In the genomic region with DNA sequence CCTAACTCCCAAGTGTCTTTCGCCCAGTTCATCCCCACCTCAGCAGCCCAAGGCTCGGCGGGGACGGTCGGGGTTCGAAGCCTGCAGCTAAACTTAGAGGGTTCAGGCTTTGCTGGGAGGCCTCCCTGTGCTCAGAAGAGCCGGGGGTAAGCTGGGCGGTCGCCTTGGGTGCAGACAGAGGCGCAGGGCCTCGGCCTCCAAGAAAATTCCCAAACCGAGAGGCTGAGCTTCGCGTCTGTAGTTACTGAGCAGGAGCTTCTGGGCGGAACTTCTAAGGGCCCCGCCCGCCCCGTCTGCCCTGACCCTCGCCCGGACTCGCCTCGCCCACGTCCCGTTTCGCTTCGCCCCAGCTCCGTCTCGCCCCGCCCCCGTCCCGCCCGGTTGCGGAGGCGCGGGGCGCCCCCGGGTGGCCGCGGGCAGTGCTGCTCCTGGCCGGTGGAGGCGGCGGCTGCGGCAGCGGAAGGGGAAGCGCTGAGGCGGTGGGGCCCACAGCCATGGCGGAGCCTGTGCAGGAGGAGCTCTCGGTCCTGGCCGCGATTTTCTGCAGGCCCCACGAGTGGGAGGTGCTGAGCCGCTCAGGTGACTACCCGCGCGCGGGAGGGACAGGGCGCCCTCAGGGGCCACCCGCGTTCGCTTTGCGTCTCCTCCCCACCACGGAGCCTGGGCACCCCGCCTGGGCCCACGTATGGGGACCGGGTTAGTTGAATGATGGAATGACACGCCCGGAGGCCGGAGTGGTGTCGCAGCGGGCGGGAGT, we compare ENCODE assay signal across 1 cellular context.
A peak's percentile ranks its signal among the peaks of the same experiment; 100 is the strongest.
TF ChIP-seq lines count a peak whose summit lies in the region.

A gene with protein sequence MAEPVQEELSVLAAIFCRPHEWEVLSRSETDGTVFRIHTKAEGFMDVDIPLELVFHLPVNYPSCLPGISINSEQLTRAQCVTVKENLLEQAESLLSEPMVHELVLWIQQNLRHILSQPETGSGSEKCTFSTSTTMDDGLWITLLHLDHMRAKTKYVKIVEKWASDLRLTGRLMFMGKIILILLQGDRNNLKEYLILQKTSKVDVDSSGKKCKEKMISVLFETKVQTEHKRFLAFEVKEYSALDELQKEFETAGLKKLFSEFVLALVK (plus strand): TSS at position 474 of the 757 bp plus-strand sequence. CDS start 21 bp downstream, at position 495.

TF ChIP-seq in SK-N-SH, 30 proteins besides CTCF, POLR2A, EP300 and RAD21 (continued from another document):
- TF ChIP-seq, protein P1, sequence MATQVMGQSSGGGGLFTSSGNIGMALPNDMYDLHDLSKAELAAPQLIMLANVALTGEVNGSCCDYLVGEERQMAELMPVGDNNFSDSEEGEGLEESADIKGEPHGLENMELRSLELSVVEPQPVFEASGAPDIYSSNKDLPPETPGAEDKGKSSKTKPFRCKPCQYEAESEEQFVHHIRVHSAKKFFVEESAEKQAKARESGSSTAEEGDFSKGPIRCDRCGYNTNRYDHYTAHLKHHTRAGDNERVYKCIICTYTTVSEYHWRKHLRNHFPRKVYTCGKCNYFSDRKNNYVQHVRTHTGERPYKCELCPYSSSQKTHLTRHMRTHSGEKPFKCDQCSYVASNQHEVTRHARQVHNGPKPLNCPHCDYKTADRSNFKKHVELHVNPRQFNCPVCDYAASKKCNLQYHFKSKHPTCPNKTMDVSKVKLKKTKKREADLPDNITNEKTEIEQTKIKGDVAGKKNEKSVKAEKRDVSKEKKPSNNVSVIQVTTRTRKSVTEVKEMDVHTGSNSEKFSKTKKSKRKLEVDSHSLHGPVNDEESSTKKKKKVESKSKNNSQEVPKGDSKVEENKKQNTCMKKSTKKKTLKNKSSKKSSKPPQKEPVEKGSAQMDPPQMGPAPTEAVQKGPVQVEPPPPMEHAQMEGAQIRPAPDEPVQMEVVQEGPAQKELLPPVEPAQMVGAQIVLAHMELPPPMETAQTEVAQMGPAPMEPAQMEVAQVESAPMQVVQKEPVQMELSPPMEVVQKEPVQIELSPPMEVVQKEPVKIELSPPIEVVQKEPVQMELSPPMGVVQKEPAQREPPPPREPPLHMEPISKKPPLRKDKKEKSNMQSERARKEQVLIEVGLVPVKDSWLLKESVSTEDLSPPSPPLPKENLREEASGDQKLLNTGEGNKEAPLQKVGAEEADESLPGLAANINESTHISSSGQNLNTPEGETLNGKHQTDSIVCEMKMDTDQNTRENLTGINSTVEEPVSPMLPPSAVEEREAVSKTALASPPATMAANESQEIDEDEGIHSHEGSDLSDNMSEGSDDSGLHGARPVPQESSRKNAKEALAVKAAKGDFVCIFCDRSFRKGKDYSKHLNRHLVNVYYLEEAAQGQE (IDR thresholded peaks at IDR 0.05; ENCODE audit: low read depth, low read length) = 0 out of 2 replicates have a peak, but pooled peaks have one; percentile 34
- no peak for TF ChIP-seq FOSL2 (IDR thresholded peaks at IDR 0.05; ENCODE audit: borderline replicate concordance, low read depth)
- TF ChIP-seq, protein P2, sequence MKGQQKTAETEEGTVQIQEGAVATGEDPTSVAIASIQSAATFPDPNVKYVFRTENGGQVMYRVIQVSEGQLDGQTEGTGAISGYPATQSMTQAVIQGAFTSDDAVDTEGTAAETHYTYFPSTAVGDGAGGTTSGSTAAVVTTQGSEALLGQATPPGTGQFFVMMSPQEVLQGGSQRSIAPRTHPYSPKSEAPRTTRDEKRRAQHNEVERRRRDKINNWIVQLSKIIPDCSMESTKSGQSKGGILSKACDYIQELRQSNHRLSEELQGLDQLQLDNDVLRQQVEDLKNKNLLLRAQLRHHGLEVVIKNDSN (IDR thresholded peaks at IDR 0.05; ENCODE audit: borderline replicate concordance, low read depth) = 0 out of 2 replicates have a peak, but pooled peaks have one; percentile 22
- TF ChIP-seq MEF2A (IDR thresholded peaks at IDR 0.05; ENCODE audit: borderline replicate concordance, low read depth) = no peak
- TF ChIP-seq RCOR1 (IDR thresholded peaks at IDR 0.05; ENCODE audit: low read length) = peak; percentile 45; the same call in 1 of the 2 replicates
- peak; percentile 46 for TF ChIP-seq ELF1 (IDR thresholded peaks at IDR 0.05)
- TF ChIP-seq NFIC (IDR thresholded peaks at IDR 0.05; ENCODE audit: borderline replicate concordance) = no peak
- TF ChIP-seq SIN3A (IDR thresholded peaks at IDR 0.05; ENCODE audit: borderline replicate concordance, low read depth, low read length) = no peak
TF ChIP-seq in SK-N-SH: peak in this region for 10.
